ENCODE assay signal across 19 cellular contexts in the genomic region with DNA sequence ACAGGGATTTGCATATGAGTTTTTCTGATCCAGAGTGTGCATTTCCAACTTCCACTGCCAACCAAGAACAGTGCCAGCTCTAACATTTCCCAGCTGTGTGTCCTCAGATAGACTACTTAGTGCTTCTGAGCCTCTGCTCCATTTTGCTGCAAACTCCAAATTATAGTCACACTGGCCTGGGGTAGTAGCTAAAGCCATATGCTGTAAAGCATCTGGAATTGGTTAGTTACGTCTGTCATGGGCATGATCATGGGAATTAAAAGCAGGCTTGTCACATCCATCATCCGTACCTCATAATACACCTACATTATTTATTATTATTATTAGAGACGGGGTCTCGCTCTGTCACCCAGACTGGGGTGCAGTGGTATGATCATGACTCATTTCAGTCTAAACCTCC. TPM values are rescaled to one million over a fixed set of nuclear protein-coding genes. Genes with fewer than 3 reads are reported as not detected.
DNase-seq lines count a peak whose midpoint lies in the region; ATAC-seq and TF ChIP-seq lines count a peak whose summit lies in the region.
"Had no signal": no experiment of that assay in that cellular context is flagged by ENCODE, and none has a peak within 500 bp of the region (broad histone marks: within the 10 kb centered on the region; RNA-seq: fewer than 3 reads in every experiment).

No MANE protein-coding gene starts in this region.

- DNase-seq in epidermal melanocyte (ENCODE audit: insufficient read length, low spot score) (peak; percentile 17), glutamatergic neuron (no peak), SJCRH30 (no peak), left ventricle myocardium inferior (no peak)
- no peak for DNase-seq in stimulated activated effector memory CD8-positive, alpha-beta T cell treated with anti-CD3 and anti-CD28 coated beads, Interleukin-12 subunit alpha, Interleukin-12 subunit beta, amount 100 ng/mL, for 72 hours (ENCODE audit: low spot score in 2 of 2)
- no peak for DNase-seq in activated T-cell treated with anti-CD3 and anti-CD28 coated beads, Interleukin-2, amount 50 U/mL, for 1 hour
- no peak for DNase-seq in activated CD8-positive, alpha-beta memory T cell treated with anti-CD3 and anti-CD28 coated beads, Interleukin-2, amount 10 ng/mL, durations not matched to agents 7 days and 5 days
- DNase-seq: 8988T; AML-193; Caco-2; Calu3; CD4-positive, alpha-beta T cell; CD8-positive, alpha-beta T cell; DMS79 treated with DMSO at 0.1 percent for 48 hours; GF-D8 had no signal

- no peaks in the 10 kb centered on the region for H3K9me3 ChIP-seq in SJCRH30 (replicated peaks)
- no peaks in the 10 kb centered on the region for H3K9me3 ChIP-seq in left ventricle myocardium inferior (replicated peaks)
- H3K9me3 ChIP-seq: BLaER1 treated with 17β-estradiol and CSF1 and Interleukin-3, amounts not matched to agents 10 nM and 100 nM; Caco-2 had no signal

- peaks cover 22% of the 10 kb centered on the region for H3K9me3 Mint-ChIP-seq in glutamatergic neuron (ENCODE audit: unreplicated experiment)
- no peaks in the 10 kb centered on the region for H3K9me3 Mint-ChIP-seq in stimulated activated effector memory CD8-positive, alpha-beta T cell treated with anti-CD3 and anti-CD28 coated beads, Interleukin-12 subunit alpha, Interleukin-12 subunit beta, amount 100 ng/mL, for 72 hours
- H3K9me3 Mint-ChIP-seq in activated CD8-positive, alpha-beta memory T cell treated with anti-CD3 and anti-CD28 coated beads, Interleukin-2, amount 10 ng/mL, durations not matched to agents 7 days and 5 days (ENCODE audit: low read depth) = no peaks in the 10 kb centered on the region
- H3K9me3 Mint-ChIP-seq: CD4-positive, alpha-beta T cell; CD8-positive, alpha-beta T cell had no signal

- CTCF ChIA-PET in activated CD8-positive, alpha-beta memory T cell treated with anti-CD3 and anti-CD28 coated beads, Interleukin-2, amount 10 ng/mL, durations not matched to agents 7 days and 5 days (lab: Charles Lee) = interaction anchor here (0.6 to 1.5 kb wide), 3 partner anchors 9 to 233 kb away, joined by 3 to 5 read pairs (median 4); no protein-coding TSS in a partner anchor

- TF ChIP-seq CTCF in glutamatergic neuron (IDR thresholded peaks at IDR 0.05; ENCODE audit: partially characterized antibody, unreplicated experiment) (no peak), left ventricle myocardium inferior (IDR thresholded peaks at IDR 0.05; ENCODE audit: borderline replicate concordance) (no peak)

- H3K4me3 ChIP-seq in SJCRH30 = no peak overlapping the region
- no peak overlapping the region for H3K4me3 ChIP-seq in left ventricle myocardium inferior
- H3K4me3 ChIP-seq: BLaER1 treated with 17β-estradiol and CSF1 and Interleukin-3, amounts not matched to agents 10 nM and 100 nM had no signal

- H3K4me1 ChIP-seq in SJCRH30 = no peaks in the 10 kb centered on the region
- peaks cover under 1% of the 10 kb centered on the region for H3K4me1 ChIP-seq in left ventricle myocardium inferior
- H3K4me1 ChIP-seq: Caco-2 had no signal

- ATAC-seq in SK-N-SH treated with all-trans-retinoic acid at 6 μM for 48 hours = peak; percentile 50; the same call in 2 of the 3 replicates
- peak; percentile 31 for ATAC-seq in stimulated activated effector memory CD8-positive, alpha-beta T cell treated with anti-CD3 and anti-CD28 coated beads, Interleukin-12 subunit alpha, Interleukin-12 subunit beta, amount 100 ng/mL, for 72 hours
- ATAC-seq in activated CD8-positive, alpha-beta memory T cell treated with anti-CD3 and anti-CD28 coated beads, Interleukin-2, amount 10 ng/mL, durations not matched to agents 7 days and 5 days = no peak
- ATAC-seq: CD8-positive, alpha-beta T cell had no signal

- H3K27ac ChIP-seq in SJCRH30 (no peak overlapping the region), left ventricle myocardium inferior (replicated peaks) (no peak overlapping the region)
- H3K27ac ChIP-seq: BLaER1 treated with 17β-estradiol and CSF1 and Interleukin-3, amounts not matched to agents 10 nM and 100 nM; C4-2B had no signal

- H3K4me3 Mint-ChIP-seq in glutamatergic neuron (ENCODE audit: unreplicated experiment) = peak overlapping the region; percentile 37
- no peak overlapping the region for H3K4me3 Mint-ChIP-seq in stimulated activated effector memory CD8-positive, alpha-beta T cell treated with anti-CD3 and anti-CD28 coated beads, Interleukin-12 subunit alpha, Interleukin-12 subunit beta, amount 100 ng/mL, for 72 hours
- no peak overlapping the region for H3K4me3 Mint-ChIP-seq in activated CD8-positive, alpha-beta memory T cell treated with anti-CD3 and anti-CD28 coated beads, Interleukin-2, amount 10 ng/mL, durations not matched to agents 7 days and 5 days
- H3K4me3 Mint-ChIP-seq: B cell; CD4-positive, alpha-beta T cell; CD8-positive, alpha-beta T cell had no signal

- no peaks in the 10 kb centered on the region for H3K27me3 ChIP-seq in SJCRH30
- peaks cover 26% of the 10 kb centered on the region for H3K27me3 ChIP-seq in left ventricle myocardium inferior (ENCODE audit: low read depth)

- H3K27ac Mint-ChIP-seq in glutamatergic neuron (ENCODE audit: unreplicated experiment) = peak overlapping the region; percentile 34
- no peak overlapping the region for H3K27ac Mint-ChIP-seq in stimulated activated effector memory CD8-positive, alpha-beta T cell treated with anti-CD3 and anti-CD28 coated beads, Interleukin-12 subunit alpha, Interleukin-12 subunit beta, amount 100 ng/mL, for 72 hours
- no peak overlapping the region for H3K27ac Mint-ChIP-seq in activated CD8-positive, alpha-beta memory T cell treated with anti-CD3 and anti-CD28 coated beads, Interleukin-2, amount 10 ng/mL, durations not matched to agents 7 days and 5 days
- H3K27ac Mint-ChIP-seq: B cell; CD4-positive, alpha-beta T cell; CD8-positive, alpha-beta T cell had no signal

- H3K36me3 ChIP-seq in SJCRH30 (no peaks in the 10 kb centered on the region), left ventricle myocardium inferior (no peaks in the 10 kb centered on the region)
- H3K36me3 ChIP-seq: BLaER1 treated with 17β-estradiol and CSF1 and Interleukin-3, amounts not matched to agents 10 nM and 100 nM had no signal

- peaks cover 33% of the 10 kb centered on the region for H3K4me1 Mint-ChIP-seq in glutamatergic neuron (ENCODE audit: low read depth, unreplicated experiment)
- peaks cover 5% of the 10 kb centered on the region for H3K4me1 Mint-ChIP-seq in stimulated activated effector memory CD8-positive, alpha-beta T cell treated with anti-CD3 and anti-CD28 coated beads, Interleukin-12 subunit alpha, Interleukin-12 subunit beta, amount 100 ng/mL, for 72 hours
- H3K4me1 Mint-ChIP-seq in activated CD8-positive, alpha-beta memory T cell treated with anti-CD3 and anti-CD28 coated beads, Interleukin-2, amount 10 ng/mL, durations not matched to agents 7 days and 5 days = no peaks in the 10 kb centered on the region

- peaks cover 17% of the 10 kb centered on the region for H3K27me3 Mint-ChIP-seq in glutamatergic neuron (ENCODE audit: unreplicated experiment)
- peaks cover 32% of the 10 kb centered on the region for H3K27me3 Mint-ChIP-seq in activated CD8-positive, alpha-beta memory T cell treated with anti-CD3 and anti-CD28 coated beads, Interleukin-2, amount 10 ng/mL, durations not matched to agents 7 days and 5 days

- intact Hi-C loops in left ventricle myocardium inferior (cut with micrococcal nuclease) = no loop called here

- H3K36me3 Mint-ChIP-seq in glutamatergic neuron (ENCODE audit: unreplicated experiment) = peaks cover 9% of the 10 kb centered on the region
- H3K36me3 Mint-ChIP-seq in stimulated activated effector memory CD8-positive, alpha-beta T cell treated with anti-CD3 and anti-CD28 coated beads, Interleukin-12 subunit alpha, Interleukin-12 subunit beta, amount 100 ng/mL, for 72 hours = no peaks in the 10 kb centered on the region
- H3K36me3 Mint-ChIP-seq in activated CD8-positive, alpha-beta memory T cell treated with anti-CD3 and anti-CD28 coated beads, Interleukin-2, amount 10 ng/mL, durations not matched to agents 7 days and 5 days = no peaks in the 10 kb centered on the region
- H3K36me3 Mint-ChIP-seq: CD8-positive, alpha-beta T cell had no signal

TF ChIP-seq in SK-N-SH treated with all-trans-retinoic acid at 6 μM for 48 hours, 23 proteins besides CTCF, POLR2A, EP300 and RAD21:
- TF ChIP-seq TCF4 (CRISPR knock-in tag; IDR thresholded peaks at IDR 0.05; ENCODE audit: borderline replicate concordance) (peak; percentile 76; the same call in 1 of the 2 replicates), PPARA (CRISPR knock-in tag; IDR thresholded peaks at IDR 0.05; ENCODE audit: borderline replicate concordance) (no peak)

RNA-seq across cellular contexts. Expression of gene ELAVL3, which starts 7.1 kb away (rescaled TPM):
- total RNA-seq in glutamatergic neuron (ENCODE audit: unreplicated experiment) (633 TPM), left ventricle myocardium inferior (0.66 TPM)
- total RNA-seq in activated CD8-positive, alpha-beta memory T cell treated with anti-CD3 and anti-CD28 coated beads, Interleukin-2, amount 10 ng/mL, durations not matched to agents 7 days and 5 days = not detected
- total RNA-seq in SJCRH30 (2014; rRNA removed; shearing (Covaris generic)) = not detected in 2 replicates
- total RNA-seq: B cell, Caco-2, Calu3 had no signal

RNA-seq across cellular contexts. Expression of gene ZNF653, which starts 31.9 kb away (rescaled TPM):
- total RNA-seq in glutamatergic neuron (ENCODE audit: unreplicated experiment) (19.2 TPM), left ventricle myocardium inferior (4.2 TPM)
- 10 to 100 TPM; 16.1 to 16.7 TPM for total RNA-seq in activated CD8-positive, alpha-beta memory T cell treated with anti-CD3 and anti-CD28 coated beads, Interleukin-2, amount 10 ng/mL, durations not matched to agents 7 days and 5 days
- 2.8 and 3.5 TPM in 2 replicates for total RNA-seq in SJCRH30 (2014; rRNA removed; shearing (Covaris generic))

RNA-seq across cellular contexts. Expression of gene PRKCSH, which starts 38.3 kb away (rescaled TPM):
- 276 TPM for total RNA-seq in glutamatergic neuron (ENCODE audit: unreplicated experiment)
- total RNA-seq in activated CD8-positive, alpha-beta memory T cell treated with anti-CD3 and anti-CD28 coated beads, Interleukin-2, amount 10 ng/mL, durations not matched to agents 7 days and 5 days = 100 to 1,000 TPM; 278 to 306 TPM
- total RNA-seq in SJCRH30 (2014; rRNA removed; shearing (Covaris generic)) = 136 and 164 TPM in 2 replicates
- 120 TPM for total RNA-seq in left ventricle myocardium inferior

RNA-seq across cellular contexts. Expression of gene ODAD3, which starts 38.8 kb away (rescaled TPM):
- 2.6 TPM for total RNA-seq in glutamatergic neuron (ENCODE audit: unreplicated experiment)
- total RNA-seq in activated CD8-positive, alpha-beta memory T cell treated with anti-CD3 and anti-CD28 coated beads, Interleukin-2, amount 10 ng/mL, durations not matched to agents 7 days and 5 days = under 1 TPM; 0.15 to 0.54 TPM
- total RNA-seq in SJCRH30 (2014; rRNA removed; shearing (Covaris generic)) = 0.18 and 0.22 TPM in 2 replicates
- 0.77 TPM for total RNA-seq in left ventricle myocardium inferior
- total RNA-seq: Caco-2; Calu3; CD4-positive, alpha-beta T cell; CD8-positive, alpha-beta T cell had no signal

RNA-seq across cellular contexts. Expression of gene RGL3, which starts 54.6 kb away (rescaled TPM):
- total RNA-seq in glutamatergic neuron (ENCODE audit: unreplicated experiment) = 0.66 TPM
- total RNA-seq in activated CD8-positive, alpha-beta memory T cell treated with anti-CD3 and anti-CD28 coated beads, Interleukin-2, amount 10 ng/mL, durations not matched to agents 7 days and 5 days = not detected
- not detected in 2 replicates for total RNA-seq in SJCRH30 (2014; rRNA removed; shearing (Covaris generic))
- total RNA-seq in left ventricle myocardium inferior = 9.2 TPM
- total RNA-seq: CD4-positive, alpha-beta T cell; CD8-positive, alpha-beta T cell had no signal

Comparison
In these comparisons a context has a peak if more than half of its experiments do, and no peak if none do; other contexts are left out.
1. RNA of gene ELAVL3, which starts 7.1 kb away (total RNA-seq): 633 TPM in glutamatergic neuron (single experiment); 0.66 TPM in left ventricle myocardium inferior (single experiment), not detected in SJCRH30 and not detected in activated CD8-positive, alpha-beta memory T cell treated with anti-CD3 and anti-CD28 coated beads, Interleukin-2, amount 10 ng/mL, durations not matched to agents 7 days and 5 days; every median in the first group is over 100 times any median in the second.